Comparison of ENCODE assay signal across 11 cellular contexts in genomic region chr1:66336641-66336991, GRCh38.
DNase-seq lines count a peak whose midpoint lies in the region; ATAC-seq, FAIRE-seq and TF ChIP-seq lines count a peak whose summit lies in the region.
"Had no signal": no experiment of that assay in that cellular context is flagged by ENCODE, and none has a peak within 500 bp of the region (broad histone marks: within the 10 kb centered on the region; RNA-seq: fewer than 3 reads in every experiment).

No MANE protein-coding gene starts in this region.

- H3K4me1 ChIP-seq in Peyer's patch = peaks cover 0 to 29% (median 7%) of the 10 kb centered on the region in 4 donors
- peaks cover 69% of the 10 kb centered on the region for H3K4me1 ChIP-seq in endothelial cell of umbilical vein (ENCODE audit: control insufficient read depth, extremely low read depth, insufficient read depth, low read length)
- peaks cover 44% of the 10 kb centered on the region for H3K4me1 ChIP-seq in smooth muscle cell (ENCODE audit: low read depth)

- POLR2A ChIA-PET in endothelial cell of umbilical vein (lab: Charles Lee) = no interaction called here

- TF ChIP-seq CTCF in Peyer's patch (IDR thresholded peaks at IDR 0.05) = no peak
- TF ChIP-seq CTCF in endothelial cell of umbilical vein (IDR thresholded peaks at IDR 0.05; ENCODE audit: extremely low read depth in 1 of 2, insufficient read depth in 1 of 2, low read depth in 1 of 2, low read length in 2 of 2) = no peak
- TF ChIP-seq CTCF in smooth muscle cell (IDR thresholded peaks at IDR 0.05; ENCODE audit: borderline replicate concordance, insufficient read depth, poor library complexity, severe bottlenecking) = no peak

- H3K9me1 ChIP-seq in endothelial cell of umbilical vein (replicated peaks; ENCODE audit: control insufficient read depth, extremely low read depth, insufficient read depth, low read length) = no peaks in the 10 kb centered on the region

- H3K9me3 ChIP-seq in Peyer's patch (no peaks in the 10 kb centered on the region), endothelial cell of umbilical vein (replicated peaks; ENCODE audit: control insufficient read depth, insufficient read depth, low read length) (no peaks in the 10 kb centered on the region), smooth muscle cell (replicated peaks; ENCODE audit: low read depth) (no peaks in the 10 kb centered on the region)

- ATAC-seq in GM18858 (IDR thresholded peaks at IDR 0.05; ENCODE audit: unreplicated experiment) = no peak
- no peak for ATAC-seq in HG03432 (IDR thresholded peaks at IDR 0.05; ENCODE audit: unreplicated experiment)

- H3K27me3 ChIP-seq in Peyer's patch (no peaks in the 10 kb centered on the region), endothelial cell of umbilical vein (ENCODE audit: control insufficient read depth in 2 of 2, insufficient read depth in 2 of 2, low read length in 2 of 2) (no peaks in the 10 kb centered on the region), smooth muscle cell (ENCODE audit: low read depth) (no peaks in the 10 kb centered on the region)

- dilution Hi-C loops in endothelial cell of umbilical vein (cut with MboI; ENCODE audit: extremely low pct_ligation_motif_present, low sequenced_read_pairs) = loop anchor here (25.0 kb wide), 1 partner anchor 201 kb away; the partner anchor contains the start of gene SGIP1

- peak overlapping the region; percentile 68 for H3K9ac ChIP-seq in endothelial cell of umbilical vein (replicated peaks; ENCODE audit: extremely low read depth, insufficient read depth, low read length)
- H3K9ac ChIP-seq in smooth muscle cell (ENCODE audit: low read depth) = no peak overlapping the region

- CTCF ChIA-PET in endothelial cell of umbilical vein (lab: Charles Lee) = interaction anchor here (1.4 to 3.8 kb wide), 3 partner anchors 10 to 69 kb away, joined by 3 to 10 read pairs (median 4); no protein-coding TSS in a partner anchor

- 90% methylated on average over 2 of the region's 2 CpGs for WGBS in smooth muscle cell (ENCODE audit: low lambda C conversion rate)

- BruUV-seq in endothelial cell of umbilical vein (replicated peaks; lab: Mats Ljungman, UMichigan) = no TSS peak

- peaks cover 11% of the 10 kb centered on the region for H3F3A ChIP-seq in smooth muscle cell (ENCODE audit: low read depth)

- H4K20me1 ChIP-seq in endothelial cell of umbilical vein (replicated peaks; ENCODE audit: control insufficient read depth, extremely low read depth, insufficient read depth, low read length) (no peaks in the 10 kb centered on the region), smooth muscle cell (ENCODE audit: low read depth) (no peaks in the 10 kb centered on the region)

- H3K36me3 ChIP-seq in Peyer's patch = no peaks in the 10 kb centered on the region
- H3K36me3 ChIP-seq in endothelial cell of umbilical vein (ENCODE audit: control insufficient read depth in 2 of 2, extremely low read depth in 1 of 2, insufficient read depth in 2 of 2, low read length in 2 of 2) = peaks cover 2 to 6% of the 10 kb centered on the region in 2 experiments
- no peaks in the 10 kb centered on the region for H3K36me3 ChIP-seq in smooth muscle cell (ENCODE audit: low read depth)

- TF ChIP-seq POLR2A in Peyer's patch (IDR thresholded peaks at IDR 0.05) (no peak), endothelial cell of umbilical vein (IDR thresholded peaks at IDR 0.05; ENCODE audit: low read depth, low read length) (no peak)

- no peak for FAIRE-seq in endothelial cell of umbilical vein (lab: Jason Lieb, UNC)

- intact Hi-C loops in endothelial cell of umbilical vein (cut with micrococcal nuclease) = loop anchor here (1.0 to 10.0 kb wide), 15 partner anchors 14 to 914 kb away; partner anchors contain the start of genes LEPR, LEPROT and SGIP1

- H3K79me2 ChIP-seq in endothelial cell of umbilical vein (ENCODE audit: control insufficient read depth, insufficient read depth, low read length) = peaks cover 88% of the 10 kb centered on the region
- H3K79me2 ChIP-seq in smooth muscle cell (ENCODE audit: low read depth) = peaks cover 86% of the 10 kb centered on the region

- peak; percentile 49 for DNase-seq in NOMO-1 treated with DMSO at 0.1 percent for 48 hours (lab: John Stamatoyannopoulos, UW; ENCODE audit: unreplicated experiment)
- DNase-seq in NOMO-1 treated with dmso at 0.1 percent for 144 hours (lab: John Stamatoyannopoulos, UW; ENCODE audit: unreplicated experiment) = no peak
- DNase-seq in Peyer's patch = no peak
- DNase-seq in endothelial cell of umbilical vein (ENCODE audit: low read depth, low spot score) = no peak
- no peak for DNase-seq in smooth muscle cell (lab: John Stamatoyannopoulos, UW; ENCODE audit: unreplicated experiment)
- DNase-seq in activated CD4-positive, CD25-positive, alpha-beta regulatory T cell (lab: John Stamatoyannopoulos, UW) = no peak
- DNase-seq: 8988T, activated gamma-delta T cell, retina had no signal

- H3K4me3 ChIP-seq in Peyer's patch (peak overlapping the region in 3 of 4 donors; percentile 52 to 64 (median 55)), endothelial cell of umbilical vein (replicated peaks in 1 of 3; ENCODE audit: insufficient read depth in 1 of 3, low read depth in 1 of 3, low read length in 3 of 3) (peak overlapping the region in 1 of 3 experiments; percentile 21), smooth muscle cell (no peak overlapping the region)

- H3K4me2 ChIP-seq in endothelial cell of umbilical vein (ENCODE audit: insufficient read depth, low read length) (peak overlapping the region; percentile 62), smooth muscle cell (peak overlapping the region; percentile 90)

- H2AFZ ChIP-seq in endothelial cell of umbilical vein (ENCODE audit: low read depth, low read length) = no peak overlapping the region
- H2AFZ ChIP-seq in smooth muscle cell (ENCODE audit: low read depth) = no peak overlapping the region

- peak overlapping the region; percentile 85 to 88 (median 88) for H3K27ac ChIP-seq in Peyer's patch
- H3K27ac ChIP-seq in endothelial cell of umbilical vein (ENCODE audit: insufficient read depth, low read depth, low read length) = peak overlapping the region; percentile 95
- H3K27ac ChIP-seq in smooth muscle cell (ENCODE audit: low read depth) = peak overlapping the region; percentile 69

TF ChIP-seq in endothelial cell of umbilical vein, 7 proteins besides CTCF, POLR2A, EP300 and RAD21:
- TF ChIP-seq, protein P1, sequence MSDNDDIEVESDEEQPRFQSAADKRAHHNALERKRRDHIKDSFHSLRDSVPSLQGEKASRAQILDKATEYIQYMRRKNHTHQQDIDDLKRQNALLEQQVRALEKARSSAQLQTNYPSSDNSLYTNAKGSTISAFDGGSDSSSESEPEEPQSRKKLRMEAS (IDR thresholded peaks at IDR 0.05; ENCODE audit: insufficient read depth, insufficient read length) = no peak
- TF ChIP-seq FOS (IDR thresholded peaks at IDR 0.05; ENCODE audit: borderline replicate concordance, insufficient read depth, low read length) (no peak), JUN (IDR thresholded peaks at IDR 0.05; ENCODE audit: borderline replicate concordance, insufficient read depth, insufficient read length, low read depth) (no peak), GATA2 (IDR thresholded peaks at IDR 0.05; ENCODE audit: insufficient read depth, insufficient read length, low read depth, low read length) (peak; percentile 69)
